In the genomic region with DNA sequence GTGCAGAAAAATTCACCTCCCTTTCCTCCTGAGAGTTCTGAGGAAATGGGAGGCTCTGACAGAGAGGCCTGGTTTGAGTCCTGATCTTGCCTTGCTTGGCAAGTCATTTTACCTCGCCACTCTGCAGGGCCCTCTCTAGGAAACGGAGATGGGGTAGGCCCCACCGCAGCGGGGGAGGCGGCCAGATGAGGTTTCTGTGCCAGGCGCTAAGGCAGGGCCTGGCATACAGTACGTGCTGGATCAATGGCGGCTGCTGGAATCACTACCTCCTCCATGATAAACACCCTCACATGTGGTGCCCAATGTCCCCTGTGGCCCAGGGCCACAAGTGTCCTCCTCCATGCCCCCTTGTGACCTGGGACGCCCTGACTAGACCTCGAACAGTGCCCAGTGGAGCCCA, we compare ENCODE assay signal across 1 cellular context.
TF ChIP-seq lines count a peak whose summit lies in the region.

No MANE protein-coding gene starts in this region.

TF ChIP-seq in WTC11, 78 proteins besides CTCF, POLR2A, EP300 and RAD21 (continued from another document):
- TF ChIP-seq, protein P1, sequence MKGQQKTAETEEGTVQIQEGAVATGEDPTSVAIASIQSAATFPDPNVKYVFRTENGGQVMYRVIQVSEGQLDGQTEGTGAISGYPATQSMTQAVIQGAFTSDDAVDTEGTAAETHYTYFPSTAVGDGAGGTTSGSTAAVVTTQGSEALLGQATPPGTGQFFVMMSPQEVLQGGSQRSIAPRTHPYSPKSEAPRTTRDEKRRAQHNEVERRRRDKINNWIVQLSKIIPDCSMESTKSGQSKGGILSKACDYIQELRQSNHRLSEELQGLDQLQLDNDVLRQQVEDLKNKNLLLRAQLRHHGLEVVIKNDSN (CRISPR knock-in tag; IDR thresholded peaks at IDR 0.05), result no peak
- TF ChIP-seq, protein P2, sequence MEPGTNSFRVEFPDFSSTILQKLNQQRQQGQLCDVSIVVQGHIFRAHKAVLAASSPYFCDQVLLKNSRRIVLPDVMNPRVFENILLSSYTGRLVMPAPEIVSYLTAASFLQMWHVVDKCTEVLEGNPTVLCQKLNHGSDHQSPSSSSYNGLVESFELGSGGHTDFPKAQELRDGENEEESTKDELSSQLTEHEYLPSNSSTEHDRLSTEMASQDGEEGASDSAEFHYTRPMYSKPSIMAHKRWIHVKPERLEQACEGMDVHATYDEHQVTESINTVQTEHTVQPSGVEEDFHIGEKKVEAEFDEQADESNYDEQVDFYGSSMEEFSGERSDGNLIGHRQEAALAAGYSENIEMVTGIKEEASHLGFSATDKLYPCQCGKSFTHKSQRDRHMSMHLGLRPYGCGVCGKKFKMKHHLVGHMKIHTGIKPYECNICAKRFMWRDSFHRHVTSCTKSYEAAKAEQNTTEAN (CRISPR knock-in tag; IDR thresholded peaks at IDR 0.05), result no peak
- no peak for TF ChIP-seq ZNF138 (CRISPR knock-in tag; conservative IDR thresholded peaks at IDR 0.05)
